Comparison of ENCODE assay signal across 20 cellular contexts in the genomic region with DNA sequence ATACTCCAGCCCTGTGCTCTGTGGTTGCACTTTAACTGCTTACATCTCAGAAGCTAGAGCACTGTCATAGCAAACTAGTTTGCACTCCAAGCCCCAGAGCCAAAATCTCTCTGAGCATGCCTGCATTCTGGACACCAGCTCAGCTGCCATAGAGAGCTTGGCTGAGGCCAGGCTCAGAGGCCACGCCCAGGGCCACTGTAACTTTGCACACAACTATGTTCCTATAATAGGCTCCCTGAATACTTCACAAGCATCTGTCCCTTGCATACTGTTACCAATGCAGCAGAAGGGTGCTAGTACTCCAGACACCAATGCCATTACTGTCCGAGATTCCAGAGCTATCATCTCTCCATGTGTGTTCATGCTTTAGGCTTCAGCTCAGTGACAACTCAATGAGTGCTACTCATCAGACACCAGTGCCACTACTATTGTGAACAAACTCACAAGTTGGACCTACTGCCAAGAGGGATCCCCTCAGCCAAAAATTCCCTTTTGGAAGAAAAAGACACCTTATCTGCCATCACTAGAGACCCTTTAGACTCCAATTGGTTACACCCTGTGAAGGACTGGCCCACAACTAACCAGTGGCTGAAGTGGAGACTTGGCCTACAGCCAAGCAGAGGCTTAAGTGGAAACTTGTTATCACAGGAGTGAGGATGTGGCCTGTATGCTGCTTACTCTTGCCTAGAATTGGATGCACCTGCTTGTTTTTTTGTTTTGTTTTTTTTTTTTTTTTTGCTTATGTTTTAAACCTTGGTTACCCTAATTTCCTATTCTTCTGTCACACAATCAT.
DNase-seq lines count a peak whose midpoint lies in the region; ATAC-seq and TF ChIP-seq lines count a peak whose summit lies in the region.
"Had no signal": no experiment of that assay in that cellular context is flagged by ENCODE, and none has a peak within 500 bp of the region (broad histone marks: within the 10 kb centered on the region; RNA-seq: fewer than 3 reads in every experiment).

No MANE protein-coding gene starts in this region.

- peak; percentile 59 for DNase-seq in BE2C
- DNase-seq in NCI-H1092 treated with DMSO at 0.1 percent for 48 hours (lab: John Stamatoyannopoulos, UW) = peak; percentile 24
- DNase-seq in NCI-H510A (lab: John Stamatoyannopoulos, UW) = peak; percentile 5
- DNase-seq in heart left ventricle = peak in 3 of 5 donors; percentile 22 to 54 (median 42)
- DNase-seq in Peyer's patch = no peak
- DNase-seq in GF-D8 (lab: John Stamatoyannopoulos, UW) = no peak
- no peak for DNase-seq in T-helper 9 cell
- DNase-seq: activated CD8-positive, alpha-beta memory T cell treated with anti-CD3 and anti-CD28 coated beads, Interleukin-2, amount 10 ng/mL, durations not matched to agents 7 days and 5 days; activated naive CD8-positive, alpha-beta T cell treated with anti-CD3 and anti-CD28 coated beads, Interleukin-2, amount 10 ng/mL, durations not matched to agents 7 days and 5 days; endodermal cell; kidney glomerular epithelial cell; mesendoderm; natural killer cell; pancreas; sigmoid colon had no signal

- TF ChIP-seq POLR2A in heart left ventricle (IDR thresholded peaks at IDR 0.05) (no peak), Peyer's patch (IDR thresholded peaks at IDR 0.05) (no peak)

- intact Hi-C loops in heart left ventricle (cut with DNase I) = no loop called here

- peak; percentile 75 to 97 (median 81) for ATAC-seq in heart left ventricle
- no peak for ATAC-seq in SK-N-SH treated with all-trans-retinoic acid at 6 μM for 48 hours
- ATAC-seq: activated CD8-positive, alpha-beta memory T cell treated with anti-CD3 and anti-CD28 coated beads, Interleukin-2, amount 10 ng/mL, durations not matched to agents 7 days and 5 days; GM12878; natural killer cell; pancreas had no signal

- H3K27me3 ChIP-seq in BE2C = no peaks in the 10 kb centered on the region
- no peaks in the 10 kb centered on the region for H3K27me3 ChIP-seq in heart left ventricle
- no peaks in the 10 kb centered on the region for H3K27me3 ChIP-seq in Peyer's patch
- H3K27me3 ChIP-seq: BLaER1 treated with 17β-estradiol and CSF1 and Interleukin-3, amounts not matched to agents 10 nM and 100 nM; pancreas; sigmoid colon; suprapubic skin had no signal

- TF ChIP-seq CTCF in BE2C (IDR thresholded peaks at IDR 0.05; ENCODE audit: low read depth, low read length) (no peak), heart left ventricle (IDR thresholded peaks at IDR 0.05) (no peak), Peyer's patch (IDR thresholded peaks at IDR 0.05) (no peak)

- H3K36me3 ChIP-seq in BE2C (no peaks in the 10 kb centered on the region), heart left ventricle (no peaks in the 10 kb centered on the region), Peyer's patch (no peaks in the 10 kb centered on the region)
- H3K36me3 ChIP-seq: BLaER1 treated with 17β-estradiol and CSF1 and Interleukin-3, amounts not matched to agents 10 nM and 100 nM; pancreas; sigmoid colon; suprapubic skin had no signal

- H3K27ac ChIP-seq in heart left ventricle (no peak overlapping the region), Peyer's patch (no peak overlapping the region)
- H3K27ac ChIP-seq: BLaER1 treated with 17β-estradiol and CSF1 and Interleukin-3, amounts not matched to agents 10 nM and 100 nM; coronary artery; pancreas; sigmoid colon; suprapubic skin had no signal

- H3K9me3 ChIP-seq in BE2C (no peaks in the 10 kb centered on the region; the same call in 1 of the 2 replicates), heart left ventricle (no peaks in the 10 kb centered on the region), Peyer's patch (no peaks in the 10 kb centered on the region)
- H3K9me3 ChIP-seq: pancreas, sigmoid colon, suprapubic skin had no signal

- WGBS in heart left ventricle, 4 donors = 42 to 87% (median 57%) methylated on average over 2 of the region's 2 CpGs

- H3K4me3 ChIP-seq in BE2C (ENCODE audit: low read depth, low read length) (no peak overlapping the region), heart left ventricle (no peak overlapping the region), Peyer's patch (no peak overlapping the region)
- H3K4me3 ChIP-seq: BLaER1 treated with 17β-estradiol and CSF1 and Interleukin-3, amounts not matched to agents 10 nM and 100 nM; coronary artery; GM12878; pancreas; sigmoid colon; suprapubic skin had no signal

- H3K4me1 ChIP-seq in BE2C (0 out of 2 replicates have a peak, but pooled peaks cover 2% of the 10 kb centered on the region), heart left ventricle (no peaks in the 10 kb centered on the region), Peyer's patch (no peaks in the 10 kb centered on the region)
- H3K4me1 ChIP-seq: BLaER1 treated with 17β-estradiol and CSF1 and Interleukin-3, amounts not matched to agents 10 nM and 100 nM; pancreas; sigmoid colon; suprapubic skin had no signal

TF ChIP-seq in SK-N-SH treated with all-trans-retinoic acid at 6 μM for 48 hours, 23 proteins besides CTCF, POLR2A, EP300 and RAD21:
- TF ChIP-seq ARNTL (CRISPR knock-in tag; IDR thresholded peaks at IDR 0.05; ENCODE audit: borderline replicate concordance, low read depth) (no peak), ZNF8 (CRISPR knock-in tag; IDR thresholded peaks at IDR 0.05) (no peak), OSR1 (CRISPR knock-in tag; IDR thresholded peaks at IDR 0.05) (no peak), TOX (CRISPR knock-in tag; IDR thresholded peaks at IDR 0.05; ENCODE audit: borderline replicate concordance) (no peak), ESRRG (CRISPR knock-in tag; IDR thresholded peaks at IDR 0.05) (no peak), BACH2 (CRISPR knock-in tag; IDR thresholded peaks at IDR 0.05; ENCODE audit: borderline replicate concordance) (no peak)
- TF ChIP-seq, protein P1, sequence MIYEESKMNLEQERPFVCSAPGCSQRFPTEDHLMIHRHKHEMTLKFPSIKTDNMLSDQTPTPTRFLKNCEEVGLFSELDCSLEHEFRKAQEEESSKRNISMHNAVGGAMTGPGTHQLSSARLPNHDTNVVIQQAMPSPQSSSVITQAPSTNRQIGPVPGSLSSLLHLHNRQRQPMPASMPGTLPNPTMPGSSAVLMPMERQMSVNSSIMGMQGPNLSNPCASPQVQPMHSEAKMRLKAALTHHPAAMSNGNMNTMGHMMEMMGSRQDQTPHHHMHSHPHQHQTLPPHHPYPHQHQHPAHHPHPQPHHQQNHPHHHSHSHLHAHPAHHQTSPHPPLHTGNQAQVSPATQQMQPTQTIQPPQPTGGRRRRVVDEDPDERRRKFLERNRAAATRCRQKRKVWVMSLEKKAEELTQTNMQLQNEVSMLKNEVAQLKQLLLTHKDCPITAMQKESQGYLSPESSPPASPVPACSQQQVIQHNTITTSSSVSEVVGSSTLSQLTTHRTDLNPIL (CRISPR knock-in tag; IDR thresholded peaks at IDR 0.05; ENCODE audit: low read depth) = no peak

Comparison
In these comparisons a context has a peak if more than half of its experiments do, and no peak if none do; other contexts are left out.
1. DNase-seq: peak in BE2C (single experiment), NCI-H1092 treated with DMSO at 0.1 percent for 48 hours (single experiment), NCI-H510A (single experiment) and heart left ventricle (3 of 5); none in Peyer's patch (0 of 3), GF-D8 (single experiment) and T-helper 9 cell (single experiment).